Comparison of ENCODE assay signal across 8 cellular contexts in genomic region chr22:43343262-43343988, GRCh38. TPM values are rescaled to one million over a fixed set of nuclear protein-coding genes. Genes with fewer than 3 reads are reported as not detected.
A peak's percentile ranks its signal among the peaks of the same experiment; 100 is the strongest.
DNase-seq lines count a peak whose midpoint lies in the region; ATAC-seq, FAIRE-seq and TF ChIP-seq lines count a peak whose summit lies in the region.

Gene SCUBE1 (minus strand): TSS chr22:43343372. CDS start chr22:43343261, 111 bp downstream.

- H3K4me3 ChIP-seq in parathyroid adenoma (ENCODE audit: low read depth, low read length): peak within 1 kb of the TSS; percentile 30

- H2AFZ ChIP-seq in parathyroid adenoma: peak within 1 kb of the TSS; percentile 60

- H3K4me1 ChIP-seq in parathyroid adenoma: no peaks in the 10 kb centered on the region

- ATAC-seq in GM19324 (IDR thresholded peaks at IDR 0.05; ENCODE audit: low FRiP score, unreplicated experiment) (no peak), GM21390 (IDR thresholded peaks at IDR 0.05; ENCODE audit: unreplicated experiment) (no peak)

- no peak within 1 kb of the TSS for H3K9ac ChIP-seq in parathyroid adenoma

- no peaks in the 10 kb centered on the region for H3K27me3 ChIP-seq in parathyroid adenoma (ENCODE audit: control insufficient read depth, insufficient read depth, low read length)

- TF ChIP-seq CTCF in parathyroid adenoma (IDR thresholded peaks at IDR 0.05): no peak

- FAIRE-seq in GM12892 (lab: Jason Lieb, UNC): no peak

- H3K36me3 ChIP-seq in parathyroid adenoma (ENCODE audit: control insufficient read depth, insufficient read depth, low read length): no peaks in the 10 kb centered on the region

- H3K4me2 ChIP-seq in parathyroid adenoma (ENCODE audit: low read length): peak within 1 kb of the TSS; percentile 59

- H3K79me2 ChIP-seq in parathyroid adenoma: no peaks in the 10 kb centered on the region

- TF ChIP-seq POLR2A in GM12892 (IDR thresholded peaks at IDR 0.05; ENCODE audit: low read depth, low read length): no peak

- H3K27ac ChIP-seq in parathyroid adenoma: no peak within 1 kb of the TSS

- no peaks in the 10 kb centered on the region for H3K9me3 ChIP-seq in parathyroid adenoma (ENCODE audit: control insufficient read depth, low read length)

- DNase-seq in GM12892 (ENCODE audit: insufficient read length) (peak; percentile 50), NCI-H510A treated with DMSO at 0.1 percent for 48 hours (lab: John Stamatoyannopoulos, UW) (peak; percentile 5), germinal center (ENCODE audit: low spot score) (peak; percentile 84), NCI-H2107 treated with DMSO at 0.1 percent for 48 hours (lab: John Stamatoyannopoulos, UW; ENCODE audit: unreplicated experiment) (no peak)
- peak; percentile 62 to 69 for DNase-seq in activated T-cell treated with anti-CD3 and anti-CD28 coated beads, Interleukin-2, amount 50 U/mL, for 48 hours

RNA-seq across cellular contexts. Expression of gene SCUBE1, which starts in this region (rescaled TPM):
- polyA plus RNA-seq in GM12892 (2012; ENCODE audit: missing spikeins): not detected
